Comparison of ENCODE assay signal across 26 cellular contexts in the genomic region with DNA sequence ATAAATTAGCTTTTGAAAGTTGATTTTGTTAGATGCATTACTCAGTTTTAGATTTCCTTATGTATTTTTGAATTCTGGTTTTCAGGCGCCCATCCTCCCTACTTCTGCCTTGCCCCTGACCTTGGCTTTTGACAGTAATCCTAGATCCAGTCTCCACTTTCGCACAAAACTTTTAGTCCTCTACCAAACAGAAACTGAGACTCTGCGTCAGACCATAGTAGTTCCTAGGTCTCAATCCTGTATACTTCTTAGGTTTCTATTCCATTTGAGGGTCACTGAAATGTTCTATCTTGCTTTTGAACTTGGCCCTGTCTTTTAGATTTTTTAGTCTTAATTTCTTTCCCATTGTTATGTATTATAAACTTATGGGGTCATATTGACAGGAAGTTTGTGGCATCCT.
"Had no signal": no experiment of that assay in that cellular context is flagged by ENCODE, and none has a peak within 500 bp of the region (broad histone marks: within the 10 kb centered on the region; RNA-seq: fewer than 3 reads in every experiment).

No MANE protein-coding gene starts in this region.

- H3K4me3 ChIP-seq: colonic mucosa, coronary artery, dorsolateral prefrontal cortex, esophagus muscularis mucosa, esophagus squamous epithelium, gastrocnemius medialis, gastroesophageal sphincter, heart left ventricle, heart right ventricle, hepatocyte had no signal

- H3K36me3 ChIP-seq: colonic mucosa, esophagus muscularis mucosa, esophagus squamous epithelium, gastrocnemius medialis, gastroesophageal sphincter, heart left ventricle, heart right ventricle had no signal

- H3K79me2 ChIP-seq: hepatocyte had no signal

- H2AFZ ChIP-seq: hepatocyte had no signal

- H3K4me3 Mint-ChIP-seq: dendritic cell treated with granulocyte-macrophage colony-stimulating factor and Interleukin-4, amounts not matched to agents 40 ng/mL and 50 ng/mL, for 4 days; effector memory CD8-positive, alpha-beta T cell; endodermal cell had no signal

- ATAC-seq: effector memory CD8-positive, alpha-beta T cell; esophagus mucosa; foreskin keratinocyte; gastrocnemius medialis; gastroesophageal sphincter; heart left ventricle; heart right ventricle had no signal

- H3K27me3 Mint-ChIP-seq: dendritic cell treated with granulocyte-macrophage colony-stimulating factor and Interleukin-4, amounts not matched to agents 40 ng/mL and 50 ng/mL, for 4 days; effector memory CD8-positive, alpha-beta T cell had no signal

- DNase-seq: colonic mucosa; cortex of kidney; dermis blood vessel endothelial cell; dorsolateral prefrontal cortex; effector CD4-positive, alpha-beta T cell; effector CD8-positive, alpha-beta T cell; effector memory CD4-positive, alpha-beta T cell; effector memory CD8-positive, alpha-beta T cell; endodermal cell; erythroblast; esophagus squamous epithelium; foreskin fibroblast; foreskin keratinocyte; foreskin melanocyte; gastrocnemius medialis; glutamatergic neuron; head of caudate nucleus; heart left ventricle; heart right ventricle had no signal

- H3K27ac ChIP-seq: colonic mucosa, coronary artery, dorsolateral prefrontal cortex, epithelial cell of prostate, esophagus muscularis mucosa, esophagus squamous epithelium, foreskin keratinocyte, gastrocnemius medialis, gastroesophageal sphincter, heart left ventricle, heart right ventricle, hepatocyte had no signal

- H3K27ac Mint-ChIP-seq: dendritic cell treated with granulocyte-macrophage colony-stimulating factor and Interleukin-4, amounts not matched to agents 40 ng/mL and 50 ng/mL, for 4 days; effector memory CD8-positive, alpha-beta T cell; endodermal cell had no signal

- H3K9me3 Mint-ChIP-seq: endodermal cell had no signal

- H3K4me2 ChIP-seq: hepatocyte had no signal

- H3K27me3 ChIP-seq: colonic mucosa, dorsolateral prefrontal cortex, esophagus muscularis mucosa, esophagus squamous epithelium, foreskin keratinocyte, gastrocnemius medialis, gastroesophageal sphincter, heart left ventricle, heart right ventricle, hepatocyte had no signal

- H3K4me1 ChIP-seq: colonic mucosa, esophagus muscularis mucosa, esophagus squamous epithelium, foreskin keratinocyte, gastrocnemius medialis, gastroesophageal sphincter, heart left ventricle, heart right ventricle had no signal

- H3K9me3 ChIP-seq: colonic mucosa, esophagus muscularis mucosa, esophagus squamous epithelium, gastrocnemius medialis, gastroesophageal sphincter, heart left ventricle had no signal
